In genomic region chr1:63326106-63326472, GRCh38 we compare ENCODE assay signal across 16 cellular contexts. TPM values are rescaled to one million over a fixed set of nuclear protein-coding genes. Genes with fewer than 3 reads are reported as not detected.
DNase-seq lines count a peak whose midpoint lies in the region; ATAC-seq and TF ChIP-seq lines count a peak whose summit lies in the region.
"Had no signal": no experiment of that assay in that cellular context is flagged by ENCODE, and none has a peak within 500 bp of the region (broad histone marks: within the 10 kb centered on the region; RNA-seq: fewer than 3 reads in every experiment).

No MANE protein-coding gene starts in this region.

- H3K9me3 ChIP-seq in tibial nerve (no peaks in the 10 kb centered on the region), trophoblast cell (ENCODE audit: insufficient read depth, low read depth, low read length) (peaks cover 5% of the 10 kb centered on the region)

- H3K4me3 Mint-ChIP-seq in activated naive CD8-positive, alpha-beta T cell treated with anti-CD3 and anti-CD28 coated beads, Interleukin-2, amount 10 ng/mL, durations not matched to agents 7 days and 5 days = peak overlapping the region; percentile 0
- no peak overlapping the region for H3K4me3 Mint-ChIP-seq in activated naive CD8-positive, alpha-beta T cell treated with anti-CD3 and anti-CD28 coated beads, Interleukin-2, amount 50 U/mL, for 24 hours

- H3K79me2 ChIP-seq in trophoblast cell (ENCODE audit: control insufficient read depth, insufficient read depth, low read length, poor library complexity) = no peaks in the 10 kb centered on the region

- no peaks in the 10 kb centered on the region for H3K79me1 ChIP-seq in trophoblast cell (ENCODE audit: low read length)

- H4K8ac ChIP-seq in trophoblast cell (ENCODE audit: low read depth, low read length) = no peak overlapping the region

- H3K14ac ChIP-seq in trophoblast cell (ENCODE audit: low read length) = no peak overlapping the region

- H3K36me3 ChIP-seq in tibial nerve (peaks cover 0 to 3% (median 0%) of the 10 kb centered on the region in 3 donors), trophoblast cell (ENCODE audit: control insufficient read depth in 1 of 2, insufficient read depth in 2 of 2, low read length in 2 of 2) (no peaks in the 10 kb centered on the region)

- no peak overlapping the region for H2BK12ac ChIP-seq in trophoblast cell (ENCODE audit: low read length)

- peaks cover 28% of the 10 kb centered on the region for H3K4me1 Mint-ChIP-seq in activated naive CD8-positive, alpha-beta T cell treated with anti-CD3 and anti-CD28 coated beads, Interleukin-2, amount 10 ng/mL, durations not matched to agents 7 days and 5 days
- H3K4me1 Mint-ChIP-seq in activated naive CD8-positive, alpha-beta T cell treated with anti-CD3 and anti-CD28 coated beads, Interleukin-2, amount 50 U/mL, for 24 hours = peaks cover 36% of the 10 kb centered on the region

- H2BK5ac ChIP-seq in trophoblast cell (ENCODE audit: low read depth, low read length, poor library complexity) = no peak overlapping the region

- H3K27me3 Mint-ChIP-seq in activated naive CD8-positive, alpha-beta T cell treated with anti-CD3 and anti-CD28 coated beads, Interleukin-2, amount 10 ng/mL, durations not matched to agents 7 days and 5 days = peaks cover 77% of the 10 kb centered on the region
- peaks cover 78% of the 10 kb centered on the region for H3K27me3 Mint-ChIP-seq in activated naive CD8-positive, alpha-beta T cell treated with anti-CD3 and anti-CD28 coated beads, Interleukin-2, amount 50 U/mL, for 24 hours

- no peak for TF ChIP-seq CTCF in tibial nerve (IDR thresholded peaks at IDR 0.05)

- H3K4me2 ChIP-seq in trophoblast cell (ENCODE audit: low read length) = no peak overlapping the region

- DNase-seq in activated naive CD8-positive, alpha-beta T cell treated with anti-CD3 and anti-CD28 coated beads, Interleukin-2, amount 10 ng/mL, durations not matched to agents 7 days and 5 days = peak; percentile 29
- DNase-seq in activated naive CD8-positive, alpha-beta T cell treated with anti-CD3 and anti-CD28 coated beads, Interleukin-2, amount 50 U/mL, for 24 hours = no peak
- DNase-seq in NCI-H748 (lab: John Stamatoyannopoulos, UW; ENCODE audit: unreplicated experiment) (peak; percentile 48), tibial nerve (ENCODE audit: low spot score in 2 of 2) (no peak), NCI-H2227 treated with DMSO at 0.1 percent for 48 hours (lab: John Stamatoyannopoulos, UW) (no peak), trophoblast cell (no peak)
- no peak for DNase-seq in stimulated activated CD8-positive, alpha-beta memory T cell treated with anti-CD3 and anti-CD28 coated beads, Interleukin-4, amount 100 ng/mL, for 48 hours
- DNase-seq: AML-193; dermis blood vessel endothelial cell; DMS79; Right ventricle myocardium superior; stimulated activated CD4-positive, alpha-beta T cell treated with anti-CD3 and anti-CD28 coated beads, Interleukin-1b, Interleukin-23, amount 100 ng/mL, for 48 hours had no signal

- no peak for ATAC-seq in activated naive CD8-positive, alpha-beta T cell treated with anti-CD3 and anti-CD28 coated beads, Interleukin-2, amount 10 ng/mL, durations not matched to agents 7 days and 5 days (ENCODE audit: low read depth)
- no peak for ATAC-seq in activated naive CD8-positive, alpha-beta T cell treated with anti-CD3 and anti-CD28 coated beads, Interleukin-2, amount 50 U/mL, for 24 hours

- peaks cover 2% of the 10 kb centered on the region for H3K36me3 Mint-ChIP-seq in activated naive CD8-positive, alpha-beta T cell treated with anti-CD3 and anti-CD28 coated beads, Interleukin-2, amount 10 ng/mL, durations not matched to agents 7 days and 5 days
- H3K36me3 Mint-ChIP-seq in activated naive CD8-positive, alpha-beta T cell treated with anti-CD3 and anti-CD28 coated beads, Interleukin-2, amount 50 U/mL, for 24 hours (ENCODE audit: low read depth) = peaks cover 19% of the 10 kb centered on the region

- H3K4ac ChIP-seq in trophoblast cell (ENCODE audit: low read depth, low read length) = no peak overlapping the region

- H3K18ac ChIP-seq in trophoblast cell (ENCODE audit: low read length) = no peak overlapping the region

- H3K4me3 ChIP-seq in iPS-11a (ENCODE audit: low read depth, low read length) (peak overlapping the region; percentile 62), tibial nerve (peak overlapping the region; percentile 50 to 69 (median 54)), trophoblast cell (ENCODE audit: low read depth, low read length) (no peak overlapping the region)

- POLR2A ChIA-PET in activated naive CD8-positive, alpha-beta T cell treated with anti-CD3 and anti-CD28 coated beads, Interleukin-2, amount 10 ng/mL, durations not matched to agents 7 days and 5 days (lab: Charles Lee) = interaction anchor here (1.1 kb wide), 1 partner anchor 42 kb away, joined by 3 read pairs; no protein-coding TSS in a partner anchor

- peaks cover 0 to 96% of the 10 kb centered on the region in 2 donors for H3K27me3 ChIP-seq in tibial nerve
- peaks cover 87% of the 10 kb centered on the region for H3K27me3 ChIP-seq in trophoblast cell (ENCODE audit: insufficient read depth, low read length)

- no peak for TF ChIP-seq POLR2A in tibial nerve (IDR thresholded peaks at IDR 0.05)

- H3K27ac ChIP-seq in tibial nerve (peak overlapping the region; percentile 93 to 99 (median 96)), trophoblast cell (ENCODE audit: low read depth, low read length) (no peak overlapping the region)

- 9 to 11% methylated on average over 20 of the region's 20 CpGs for WGBS in tibial nerve, 2 donors
- no CpG with 5 or more reads among the region's 20 CpGs for WGBS in trophoblast cell (ENCODE audit: extremely low coverage, insufficient coverage, insufficient read length)

- H4K12ac ChIP-seq in trophoblast cell (ENCODE audit: low read depth, low read length) = no peak overlapping the region

- H3K4me1 ChIP-seq in tibial nerve = peaks cover 0 to 46% (median 11%) of the 10 kb centered on the region in 4 donors
- peaks cover 17% of the 10 kb centered on the region in 2 experiments for H3K4me1 ChIP-seq in trophoblast cell (ENCODE audit: control insufficient read depth in 1 of 2, insufficient read depth in 2 of 2, low read length in 2 of 2)

- no peak overlapping the region for H3K23ac ChIP-seq in trophoblast cell (ENCODE audit: low read length)

- no peak overlapping the region for H3K9ac ChIP-seq in trophoblast cell (ENCODE audit: low read length)

- H2AFZ ChIP-seq in trophoblast cell (ENCODE audit: insufficient read depth, low read length, poor library complexity) = no peak overlapping the region

- TF ChIP-seq EP300 in tibial nerve (IDR thresholded peaks at IDR 0.05) = peak in 1 of 2 donors; percentile 25

- H2AK5ac ChIP-seq in trophoblast cell (ENCODE audit: low read length) = no peak overlapping the region

- H3K9me3 Mint-ChIP-seq in activated naive CD8-positive, alpha-beta T cell treated with anti-CD3 and anti-CD28 coated beads, Interleukin-2, amount 10 ng/mL, durations not matched to agents 7 days and 5 days = no peaks in the 10 kb centered on the region
- peaks cover 14% of the 10 kb centered on the region for H3K9me3 Mint-ChIP-seq in activated naive CD8-positive, alpha-beta T cell treated with anti-CD3 and anti-CD28 coated beads, Interleukin-2, amount 50 U/mL, for 24 hours

- H2BK120ac ChIP-seq in trophoblast cell (ENCODE audit: insufficient read depth, low read length, poor library complexity) = no peak overlapping the region

- no peak overlapping the region for H4K91ac ChIP-seq in trophoblast cell (ENCODE audit: low read depth, low read length)

- H3K27ac Mint-ChIP-seq in activated naive CD8-positive, alpha-beta T cell treated with anti-CD3 and anti-CD28 coated beads, Interleukin-2, amount 10 ng/mL, durations not matched to agents 7 days and 5 days = no peak overlapping the region
- H3K27ac Mint-ChIP-seq in activated naive CD8-positive, alpha-beta T cell treated with anti-CD3 and anti-CD28 coated beads, Interleukin-2, amount 50 U/mL, for 24 hours = no peak overlapping the region

RNA-seq across cellular contexts. Expression of gene FOXD3, which starts 3.7 kb away (rescaled TPM):
- total RNA-seq in activated naive CD8-positive, alpha-beta T cell treated with anti-CD3 and anti-CD28 coated beads, Interleukin-2, amount 10 ng/mL, durations not matched to agents 7 days and 5 days = not detected
- 10 to 100 TPM; 15.9 to 37.6 (median 25.6) TPM for total RNA-seq in tibial nerve
- polyA plus RNA-seq in trophoblast cell (2013) = not detected in 2 replicates
- total RNA-seq: dermis blood vessel endothelial cell, mononuclear cell, pulmonary artery endothelial cell had no signal
- polyA plus RNA-seq: keratinocyte had no signal

RNA-seq across cellular contexts. Expression of gene ALG6, which starts 41.3 kb away (rescaled TPM):
- 10 to 100 TPM; 23.0 to 25.7 TPM for total RNA-seq in activated naive CD8-positive, alpha-beta T cell treated with anti-CD3 and anti-CD28 coated beads, Interleukin-2, amount 10 ng/mL, durations not matched to agents 7 days and 5 days
- total RNA-seq in tibial nerve = 10 to 100 TPM in 3 of 4 donors, 1 to 10 TPM in 1; 6.6 to 16.8 (median 13.5) TPM
- polyA plus RNA-seq in trophoblast cell (2013) = 7.3 and 7.6 TPM in 2 replicates

Comparison
In these comparisons a context has a peak if more than half of its experiments do, and no peak if none do; other contexts are left out.
1. DNase-seq: peak in activated naive CD8-positive, alpha-beta T cell treated with anti-CD3 and anti-CD28 coated beads, Interleukin-2, amount 10 ng/mL, durations not matched to agents 7 days and 5 days (single experiment) and NCI-H748 (single experiment); none in activated naive CD8-positive, alpha-beta T cell treated with anti-CD3 and anti-CD28 coated beads, Interleukin-2, amount 50 U/mL, for 24 hours (single experiment), tibial nerve (0 of 2), NCI-H2227 treated with DMSO at 0.1 percent for 48 hours (single experiment), trophoblast cell (0 of 2) and stimulated activated CD8-positive, alpha-beta memory T cell treated with anti-CD3 and anti-CD28 coated beads, Interleukin-4, amount 100 ng/mL, for 48 hours (single experiment).
2. RNA of gene FOXD3, which starts 3.7 kb away (total RNA-seq): 15.9 to 37.6 TPM in tibial nerve; not detected in activated naive CD8-positive, alpha-beta T cell treated with anti-CD3 and anti-CD28 coated beads, Interleukin-2, amount 10 ng/mL, durations not matched to agents 7 days and 5 days; every median in the first group is over 10 times any median in the second.